In the genomic region with DNA sequence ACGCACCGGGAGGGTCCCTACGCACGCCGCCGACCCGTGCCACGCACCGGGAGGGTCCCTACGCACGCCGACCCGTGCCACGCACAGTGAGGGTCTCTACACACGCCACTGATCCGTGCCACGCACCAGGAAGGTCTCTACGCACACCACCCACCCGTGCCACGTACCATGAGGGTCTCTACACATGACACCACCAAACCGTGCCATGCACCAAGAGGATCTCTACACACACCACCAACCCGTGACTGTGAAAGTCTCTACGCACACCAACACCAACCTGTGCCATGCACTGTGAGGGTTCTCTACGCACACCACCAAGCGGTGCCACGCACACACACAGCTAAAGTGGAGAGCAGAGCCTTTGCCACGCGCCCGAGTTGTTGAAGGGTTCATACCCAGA, we compare ENCODE assay signal across 2 cellular contexts.
TF ChIP-seq lines count a peak whose summit lies in the region.

No MANE protein-coding gene starts in this region.

TF ChIP-seq in GM23338, 12 proteins besides CTCF, POLR2A, EP300 and RAD21:
- no peak for TF ChIP-seq NANOG (IDR thresholded peaks at IDR 0.05; ENCODE audit: borderline replicate concordance)

TF ChIP-seq in K562, 482 proteins besides CTCF, POLR2A, EP300 and RAD21:
- no peak for TF ChIP-seq ESRRA (IDR thresholded peaks at IDR 0.05; ENCODE audit: borderline replicate concordance, low read depth)
- TF ChIP-seq KDM5B (IDR thresholded peaks at IDR 0.05; ENCODE audit: insufficient replicate concordance, low read depth, low read length): no peak
- no peak for TF ChIP-seq ELF2 (CRISPR knock-in tag; IDR thresholded peaks at IDR 0.05)
- no peak for TF ChIP-seq ZNF146 (CRISPR knock-in tag; IDR thresholded peaks at IDR 0.05; ENCODE audit: unreplicated experiment)
- TF ChIP-seq CTCFL (IDR thresholded peaks at IDR 0.05; ENCODE audit: borderline replicate concordance, insufficient read depth, low read depth, low read length, poor library complexity, severe bottlenecking): no peak
- TF ChIP-seq HNRNPUL1 (IDR thresholded peaks at IDR 0.05; ENCODE audit: low read length): no peak
- no peak for TF ChIP-seq RBM34 (IDR thresholded peaks at IDR 0.05; ENCODE audit: borderline replicate concordance, insufficient read depth, low read length)
- TF ChIP-seq POLR2G (IDR thresholded peaks at IDR 0.05; ENCODE audit: low read depth, low read length): peak; percentile 26; the same call in 1 of the 2 replicates
- TF ChIP-seq ZNF785 (CRISPR knock-in tag; IDR thresholded peaks at IDR 0.05): no peak
